In the genomic region with DNA sequence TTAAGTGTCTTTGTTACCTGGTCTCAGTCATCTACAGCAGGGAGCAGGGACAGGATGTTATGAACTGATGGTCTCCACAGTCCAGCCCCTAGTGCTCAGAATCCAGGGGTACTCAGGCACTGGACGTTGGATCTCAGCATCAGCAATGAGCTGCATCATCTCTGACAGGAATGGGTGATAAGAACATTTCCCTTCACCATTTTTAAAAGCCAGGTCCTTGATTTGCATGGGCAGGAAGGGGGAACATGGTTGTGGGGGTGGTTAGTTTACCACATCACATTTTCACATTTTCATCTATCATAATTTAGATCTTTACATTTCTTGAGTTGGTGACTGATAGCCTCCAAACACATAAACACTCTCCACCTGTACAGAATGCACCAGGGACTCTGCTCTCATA, we compare ENCODE assay signal across 17 cellular contexts.
A peak's percentile ranks its signal among the peaks of the same experiment; 100 is the strongest.
DNase-seq lines count a peak whose midpoint lies in the region; ATAC-seq and TF ChIP-seq lines count a peak whose summit lies in the region.
"Had no signal": no experiment of that assay in that cellular context is flagged by ENCODE, and none has a peak within 500 bp of the region (broad histone marks: within the 10 kb centered on the region; RNA-seq: fewer than 3 reads in every experiment).

No MANE protein-coding gene starts in this region.

- H3K27me3 ChIP-seq in uterus: no peaks in the 10 kb centered on the region
- H3K27me3 ChIP-seq: SJCRH30 had no signal

- TF ChIP-seq POLR2A in uterus (IDR thresholded peaks at IDR 0.05): no peak

- intact Hi-C loops in uterus (cut with DNase I; ENCODE audit: low total_unique reads) (no loop called here), natural killer cell (cut with micrococcal nuclease) (no loop called here)

- no peaks in the 10 kb centered on the region for H3K9me3 ChIP-seq in uterus
- H3K9me3 ChIP-seq: A549, HAP-1 had no signal

- H3K4me3 ChIP-seq in uterus: no peak overlapping the region
- H3K4me3 ChIP-seq: A549, HAP-1, SJCRH30 had no signal

- no peak for TF ChIP-seq CTCF in nephron (IDR thresholded peaks at IDR 0.05; ENCODE audit: unreplicated experiment in 3 of 3)
- no peak for TF ChIP-seq CTCF in uterus (IDR thresholded peaks at IDR 0.05)
- no peak for TF ChIP-seq CTCF in natural killer cell (IDR thresholded peaks at IDR 0.05)

- peak; percentile 54 for ATAC-seq in activated naive CD8-positive, alpha-beta T cell treated with anti-CD3 and anti-CD28 coated beads, Interleukin-2, amount 10 ng/mL, durations not matched to agents 7 days and 5 days (ENCODE audit: low read depth)
- no peak for ATAC-seq in natural killer cell
- ATAC-seq: A549 had no signal

- no peaks in the 10 kb centered on the region for H3K4me1 ChIP-seq in uterus
- H3K4me1 ChIP-seq: A549 had no signal

- no peaks in the 10 kb centered on the region for H3K36me3 ChIP-seq in uterus
- H3K36me3 ChIP-seq: HAP-1, SJCRH30 had no signal

- H3K27ac ChIP-seq in uterus: peak overlapping the region; percentile 54 to 82
- H3K27ac ChIP-seq: A549, RWPE1, SJCRH30 had no signal

- H3K36me3 Mint-ChIP-seq in activated naive CD8-positive, alpha-beta T cell treated with anti-CD3 and anti-CD28 coated beads, Interleukin-2, amount 10 ng/mL, durations not matched to agents 7 days and 5 days: no peaks in the 10 kb centered on the region
- H3K36me3 Mint-ChIP-seq in activated naive CD8-positive, alpha-beta T cell treated with anti-CD3 and anti-CD28 coated beads for 36 hours: no peaks in the 10 kb centered on the region
- H3K36me3 Mint-ChIP-seq in nephron (ENCODE audit: low read depth) (no peaks in the 10 kb centered on the region), natural killer cell (no peaks in the 10 kb centered on the region)
- H3K36me3 Mint-ChIP-seq: CD4-positive, CD25-positive, alpha-beta regulatory T cell had no signal

- H3K27ac Mint-ChIP-seq in activated naive CD8-positive, alpha-beta T cell treated with anti-CD3 and anti-CD28 coated beads, Interleukin-2, amount 10 ng/mL, durations not matched to agents 7 days and 5 days: no peak overlapping the region
- no peak overlapping the region for H3K27ac Mint-ChIP-seq in activated naive CD8-positive, alpha-beta T cell treated with anti-CD3 and anti-CD28 coated beads for 36 hours
- peak overlapping the region; percentile 59 to 78 (median 78) for H3K27ac Mint-ChIP-seq in nephron
- H3K27ac Mint-ChIP-seq in natural killer cell: no peak overlapping the region
- H3K27ac Mint-ChIP-seq: CD4-positive, CD25-positive, alpha-beta regulatory T cell had no signal

- peak overlapping the region; percentile 19 for H3K4me3 Mint-ChIP-seq in activated naive CD8-positive, alpha-beta T cell treated with anti-CD3 and anti-CD28 coated beads, Interleukin-2, amount 10 ng/mL, durations not matched to agents 7 days and 5 days
- no peak overlapping the region for H3K4me3 Mint-ChIP-seq in activated naive CD8-positive, alpha-beta T cell treated with anti-CD3 and anti-CD28 coated beads for 36 hours
- no peak overlapping the region for H3K4me3 Mint-ChIP-seq in nephron
- H3K4me3 Mint-ChIP-seq in natural killer cell: no peak overlapping the region
- H3K4me3 Mint-ChIP-seq: CD4-positive, CD25-positive, alpha-beta regulatory T cell had no signal

- H3K4me1 Mint-ChIP-seq in activated naive CD8-positive, alpha-beta T cell treated with anti-CD3 and anti-CD28 coated beads, Interleukin-2, amount 10 ng/mL, durations not matched to agents 7 days and 5 days: peaks cover 6% of the 10 kb centered on the region
- H3K4me1 Mint-ChIP-seq in activated naive CD8-positive, alpha-beta T cell treated with anti-CD3 and anti-CD28 coated beads for 36 hours: peaks cover 16% of the 10 kb centered on the region
- H3K4me1 Mint-ChIP-seq in nephron (peaks cover 61% of the 10 kb centered on the region), natural killer cell (peaks cover 4 to 5% of the 10 kb centered on the region in 2 donors)
- H3K4me1 Mint-ChIP-seq: CD4-positive, CD25-positive, alpha-beta regulatory T cell had no signal

- no peaks in the 10 kb centered on the region for H3K9me3 Mint-ChIP-seq in activated naive CD8-positive, alpha-beta T cell treated with anti-CD3 and anti-CD28 coated beads, Interleukin-2, amount 10 ng/mL, durations not matched to agents 7 days and 5 days
- H3K9me3 Mint-ChIP-seq in activated naive CD8-positive, alpha-beta T cell treated with anti-CD3 and anti-CD28 coated beads for 36 hours: peaks cover 2% of the 10 kb centered on the region
- H3K9me3 Mint-ChIP-seq in nephron: peaks cover 3% of the 10 kb centered on the region
- peaks cover 0 to 2% of the 10 kb centered on the region in 2 donors for H3K9me3 Mint-ChIP-seq in natural killer cell

- peaks cover 6% of the 10 kb centered on the region for H3K27me3 Mint-ChIP-seq in activated naive CD8-positive, alpha-beta T cell treated with anti-CD3 and anti-CD28 coated beads, Interleukin-2, amount 10 ng/mL, durations not matched to agents 7 days and 5 days
- H3K27me3 Mint-ChIP-seq in activated naive CD8-positive, alpha-beta T cell treated with anti-CD3 and anti-CD28 coated beads for 36 hours: no peaks in the 10 kb centered on the region
- H3K27me3 Mint-ChIP-seq in nephron (ENCODE audit: low read depth) (no peaks in the 10 kb centered on the region), natural killer cell (ENCODE audit: low read depth in 2 of 2) (peaks cover 0 to 13% of the 10 kb centered on the region in 2 donors)

- DNase-seq in activated naive CD8-positive, alpha-beta T cell treated with anti-CD3 and anti-CD28 coated beads, Interleukin-2, amount 10 ng/mL, durations not matched to agents 7 days and 5 days: no peak
- no peak for DNase-seq in activated naive CD8-positive, alpha-beta T cell treated with anti-CD3 and anti-CD28 coated beads for 36 hours
- peak; percentile 80 for DNase-seq in SK-N-DZ (ENCODE audit: low spot score)
- no peak for DNase-seq in uterus
- DNase-seq in UCSD-AML1 (lab: John Stamatoyannopoulos, UW; ENCODE audit: unreplicated experiment): no peak
- no peak for DNase-seq in glomerular visceral epithelial cell (ENCODE audit: extremely low spot score)
- DNase-seq in natural killer cell: no peak
- DNase-seq: CD4-positive, CD25-positive, alpha-beta regulatory T cell; DMS53; IMR-90; NCI-H187; OCI-M1; SJCRH30 had no signal

- POLR2A ChIA-PET in activated naive CD8-positive, alpha-beta T cell treated with anti-CD3 and anti-CD28 coated beads, Interleukin-2, amount 10 ng/mL, durations not matched to agents 7 days and 5 days (lab: Charles Lee): no interaction called here

Comparison
In these comparisons a context has a peak if more than half of its experiments do, and no peak if none do; other contexts are left out.
1. H3K27ac Mint-ChIP-seq: peak in nephron (3 of 3); none in activated naive CD8-positive, alpha-beta T cell treated with anti-CD3 and anti-CD28 coated beads, Interleukin-2, amount 10 ng/mL, durations not matched to agents 7 days and 5 days (single experiment), activated naive CD8-positive, alpha-beta T cell treated with anti-CD3 and anti-CD28 coated beads for 36 hours (single experiment) and natural killer cell (0 of 2).